8 cellular contexts compared by ENCODE assay signal in genomic region chr20:25390538-25391528, GRCh38. TPM values are rescaled to one million over a fixed set of nuclear protein-coding genes. Genes with fewer than 3 reads are reported as not detected.
A peak's percentile ranks its signal among the peaks of the same experiment; 100 is the strongest.
DNase-seq lines count a peak whose midpoint lies in the region; ATAC-seq and TF ChIP-seq lines count a peak whose summit lies in the region.

ABHD12 (minus strand) TSS chr20:25390835; CDS start chr20:25390703, 132 bp downstream.

- H3K23ac ChIP-seq in trophoblast cell (ENCODE audit: low read length) = no peak within 1 kb of the TSS

- H4K8ac ChIP-seq in trophoblast cell (ENCODE audit: low read depth, low read length) = peak within 1 kb of the TSS; percentile 96

- peaks cover 16% of the 10 kb centered on the region for H3K79me2 ChIP-seq in trophoblast cell (ENCODE audit: control insufficient read depth, insufficient read depth, low read length, poor library complexity)

- WGBS in trophoblast cell (ENCODE audit: extremely low coverage, insufficient coverage, insufficient read length) = no CpG with 5 or more reads among the region's 91 CpGs
- WGBS in tibial nerve, 2 donors = 1% methylated on average over 27 to 82 of the region's 91 CpGs

- H3K9me3 ChIP-seq in adipocyte (ENCODE audit: control insufficient read depth, low read length) (no peaks in the 10 kb centered on the region), trophoblast cell (ENCODE audit: insufficient read depth, low read depth, low read length) (no peaks in the 10 kb centered on the region), tibial nerve (no peaks in the 10 kb centered on the region)

- H2BK120ac ChIP-seq in trophoblast cell (ENCODE audit: insufficient read depth, low read length, poor library complexity) = peak within 1 kb of the TSS; percentile 85

- intact Hi-C loops in cardiac septum (cut with DNase I) = loop anchor here (1.0 to 10.0 kb wide), 5 partner anchors 16 to 326 kb away; partner anchors contain the start of genes ENTPD6, GINS1 and PYGB

- H3K18ac ChIP-seq in trophoblast cell (ENCODE audit: low read length) = peak within 1 kb of the TSS; percentile 97

- peak within 1 kb of the TSS; percentile 53 for H2BK12ac ChIP-seq in trophoblast cell (ENCODE audit: low read length)

- TF ChIP-seq CTCF in GM13976 (IDR thresholded peaks at IDR 0.05; ENCODE audit: borderline replicate concordance, control extremely low read depth, extremely low read depth, insufficient read depth, missing control alignments) (no peak), tibial nerve (IDR thresholded peaks at IDR 0.05) (peak in 2 of 5 experiments; percentile 6 to 18)

- H3K27me3 ChIP-seq in adipocyte (replicated peaks; ENCODE audit: control insufficient read depth, insufficient read depth, low read length) (no peaks in the 10 kb centered on the region), trophoblast cell (ENCODE audit: insufficient read depth, low read length) (no peaks in the 10 kb centered on the region), tibial nerve (no peaks in the 10 kb centered on the region)

- TF ChIP-seq POLR2A in tibial nerve (IDR thresholded peaks at IDR 0.05) = peak; percentile 51 to 84

- H3K14ac ChIP-seq in trophoblast cell (ENCODE audit: low read length) = peak within 1 kb of the TSS; percentile 95

- ATAC-seq in HG02852 (IDR thresholded peaks at IDR 0.05; ENCODE audit: unreplicated experiment) = peak; percentile 88

- H3K4me1 ChIP-seq in adipocyte (ENCODE audit: control insufficient read depth, insufficient read depth, low read length) = peaks cover 11% of the 10 kb centered on the region
- peaks cover 0 to 3% of the 10 kb centered on the region in 2 experiments for H3K4me1 ChIP-seq in trophoblast cell (ENCODE audit: control insufficient read depth in 1 of 2, insufficient read depth in 2 of 2, low read length in 2 of 2)
- peaks cover 0 to 15% (median 3%) of the 10 kb centered on the region in 4 donors for H3K4me1 ChIP-seq in tibial nerve

- peak within 1 kb of the TSS; percentile 89 for H2AFZ ChIP-seq in trophoblast cell (ENCODE audit: insufficient read depth, low read length, poor library complexity)

- H3K4me2 ChIP-seq in trophoblast cell (ENCODE audit: low read length) = peak within 1 kb of the TSS; percentile 69

- H3K4me3 ChIP-seq in adipocyte (ENCODE audit: low read length) = peak within 1 kb of the TSS; percentile 90
- peak within 1 kb of the TSS; percentile 94 for H3K4me3 ChIP-seq in trophoblast cell (ENCODE audit: low read depth, low read length)
- H3K4me3 ChIP-seq in tibial nerve = peak within 1 kb of the TSS; percentile 67 to 98 (median 86)

- H2AK5ac ChIP-seq in trophoblast cell (ENCODE audit: low read length) = peak within 1 kb of the TSS; percentile 86

- H3K9ac ChIP-seq in adipocyte (ENCODE audit: low read length) (peak within 1 kb of the TSS; percentile 91), trophoblast cell (ENCODE audit: low read length) (peak within 1 kb of the TSS; percentile 88)

- in situ Hi-C loops in GM13976 (cut with MboI; ENCODE audit: low sequenced_read_pairs, unreplicated experiment) = loop anchor here (10.0 to 25.0 kb wide), 2 partner anchors 96 to 204 kb away; partner anchors contain the start of gene ENTPD6

- H4K12ac ChIP-seq in trophoblast cell (ENCODE audit: low read depth, low read length) = peak within 1 kb of the TSS; percentile 96

- peaks cover 13% of the 10 kb centered on the region for H3K79me1 ChIP-seq in trophoblast cell (ENCODE audit: low read length)

- peak in 1 of 2 donors; percentile 88 for TF ChIP-seq EP300 in tibial nerve (IDR thresholded peaks at IDR 0.05)

- H3K36me3 ChIP-seq in adipocyte (ENCODE audit: control insufficient read depth, insufficient read depth, low read length, severe bottlenecking) (no peaks in the 10 kb centered on the region), trophoblast cell (ENCODE audit: control insufficient read depth in 1 of 2, insufficient read depth in 2 of 2, low read length in 2 of 2) (peaks cover 2 to 3% of the 10 kb centered on the region in 2 experiments), tibial nerve (peaks cover 0 to 10% (median 0%) of the 10 kb centered on the region in 3 donors)

- peak within 1 kb of the TSS; percentile 92 for H3K27ac ChIP-seq in trophoblast cell (ENCODE audit: low read depth, low read length)
- H3K27ac ChIP-seq in tibial nerve = peak within 1 kb of the TSS; percentile 64 to 97 (median 92)

- peak within 1 kb of the TSS; percentile 92 for H3K4ac ChIP-seq in trophoblast cell (ENCODE audit: low read depth, low read length)

- peak within 1 kb of the TSS; percentile 93 for H2BK5ac ChIP-seq in trophoblast cell (ENCODE audit: low read depth, low read length, poor library complexity)

- peak within 1 kb of the TSS; percentile 92 for H4K91ac ChIP-seq in trophoblast cell (ENCODE audit: low read depth, low read length)

- DNase-seq in GM13976 (ENCODE audit: low spot score) (peak; percentile 96), NCI-H1436 treated with DMSO at 0.1 percent for 48 hours (lab: John Stamatoyannopoulos, UW) (peak; percentile 67), T follicular helper cell (ENCODE audit: low read depth) (peak; percentile 93), adipocyte (ENCODE audit: low read depth) (peak; percentile 99), cardiac septum (ENCODE audit: low spot score) (peak; percentile 98), trophoblast cell (peak; percentile 97), tibial nerve (ENCODE audit: low spot score in 2 of 2) (peak; percentile 88 to 93)

RNA-seq across cellular contexts. Expression of gene ABHD12, which starts in this region (rescaled TPM):
- 35.8 TPM for total RNA-seq in cardiac septum
- 66.8 and 67.8 TPM in 2 replicates for polyA plus RNA-seq in trophoblast cell (2013)
- 100 to 1,000 TPM in 2 of 4 donors, 10 to 100 TPM in 2; 67.2 to 116 (median 105) TPM for total RNA-seq in tibial nerve

Comparison
In these comparisons a context has a peak if more than half of its experiments do, and no peak if none do; other contexts are left out.
1. Peak in every context shown above with its lines: DNase-seq, ATAC-seq, H3K4me3 ChIP-seq and H3K27ac ChIP-seq.